21 cellular contexts compared by ENCODE assay signal in the genomic region with DNA sequence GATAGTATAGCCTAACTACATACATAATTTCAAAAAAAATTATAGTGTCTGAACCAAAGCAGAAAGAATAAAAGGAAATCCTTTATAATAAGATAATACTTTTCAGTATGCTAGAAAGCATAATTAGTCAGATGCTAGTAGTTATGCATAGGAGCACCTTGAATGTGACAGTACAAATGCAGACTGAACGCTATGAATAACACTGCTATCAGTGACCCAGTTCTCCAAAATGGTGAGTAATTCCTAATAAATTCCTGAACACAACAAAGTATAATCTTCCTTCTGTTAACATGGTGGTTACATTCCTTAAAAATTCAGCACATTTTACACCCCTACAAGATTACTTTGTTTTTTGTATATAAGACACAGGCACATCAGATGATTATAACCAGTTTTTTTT. TPM values are rescaled to one million over a fixed set of nuclear protein-coding genes. Genes with fewer than 3 reads are reported as not detected.
DNase-seq lines count a peak whose midpoint lies in the region; ATAC-seq, FAIRE-seq and TF ChIP-seq lines count a peak whose summit lies in the region.
"Had no signal": no experiment of that assay in that cellular context is flagged by ENCODE, and none has a peak within 500 bp of the region (broad histone marks: within the 10 kb centered on the region; RNA-seq: fewer than 3 reads in every experiment).

No MANE protein-coding gene starts in this region.

- peak overlapping the region; percentile 98; the same call in 1 of the 2 replicates for H2AFZ ChIP-seq in MM.1S (ENCODE audit: low read length)
- 0 out of 2 replicates have a peak overlapping the region, but pooled peaks have one; percentile 98 for H2AFZ ChIP-seq in K562 (ENCODE audit: low read depth, low read length)

- in situ Hi-C loops in K562 (cut with MboI): no loop called here

- no peaks in the 10 kb centered on the region for H3K27me3 ChIP-seq in left ventricle myocardium inferior (ENCODE audit: low read depth)
- H3K27me3 ChIP-seq in MM.1S (replicated peaks; ENCODE audit: insufficient read depth, low read length): no peaks in the 10 kb centered on the region
- no peaks in the 10 kb centered on the region for H3K27me3 ChIP-seq in K562 (ENCODE audit: control insufficient read depth in 2 of 2, insufficient read depth in 2 of 2, low read length in 2 of 2)
- H3K27me3 ChIP-seq: sigmoid colon, upper lobe of right lung had no signal

- no peak for FAIRE-seq in K562 (lab: Jason Lieb, UNC)
- FAIRE-seq: endometrium had no signal

- H3K4me3 Mint-ChIP-seq in type B pancreatic cell: peak overlapping the region; percentile 77

- H3K4me2 ChIP-seq in MM.1S (ENCODE audit: low read depth, low read length): no peak overlapping the region; the same call in 1 of the 2 replicates
- H3K4me2 ChIP-seq in K562 (ENCODE audit: insufficient read depth, low read length): no peak overlapping the region

- H3K27me3 Mint-ChIP-seq in type B pancreatic cell: no peaks in the 10 kb centered on the region

- no TSS peak for BruUV-seq in K562 (replicated peaks; lab: Mats Ljungman, UMichigan)

- H3K27ac ChIP-seq in left ventricle myocardium inferior (replicated peaks) (peak overlapping the region; percentile 90), MM.1S (ENCODE audit: low read length) (no peak overlapping the region), K562 (ENCODE audit: extremely low read depth, low read depth, low read length) (no peak overlapping the region)

- POLR2A ChIA-PET in K562 (lab: Yijun Ruan, JAX): no interaction called here

- H3K9me2 ChIP-seq in MM.1S (replicated peaks; ENCODE audit: insufficient read depth, low read length): no peaks in the 10 kb centered on the region

- H3F3A ChIP-seq in MM.1S (ENCODE audit: insufficient read depth, low read length): no peaks in the 10 kb centered on the region

- CTCF ChIA-PET in K562 (lab: Yijun Ruan, JAX; ENCODE audit: low intra/inter-chr PET ratio): interaction anchor here (0.6 kb wide), 1 partner anchor 122 kb away, joined by 3 read pairs; no protein-coding TSS in a partner anchor

- peaks cover 10% of the 10 kb centered on the region for H3K36me3 ChIP-seq in left ventricle myocardium inferior
- peaks cover 8% of the 10 kb centered on the region; the same call in 1 of the 2 replicates for H3K36me3 ChIP-seq in MM.1S (replicated peaks; ENCODE audit: insufficient read depth, low read length)
- peaks cover 22% of the 10 kb centered on the region for H3K36me3 ChIP-seq in K562 (ENCODE audit: control insufficient read depth, insufficient read depth, low read length)

- no peak overlapping the region for H3K4me3 ChIP-seq in left ventricle myocardium inferior
- no peak overlapping the region for H3K4me3 ChIP-seq in MM.1S (ENCODE audit: low read length)
- H3K4me3 ChIP-seq in K562: no peak overlapping the region

- peaks cover 4% of the 10 kb centered on the region for H3K36me3 Mint-ChIP-seq in type B pancreatic cell

- TF ChIP-seq EP300 in K562 (IDR thresholded peaks at IDR 0.05; ENCODE audit: low read length): no peak

- peaks cover 48% of the 10 kb centered on the region for H3K79me2 ChIP-seq in MM.1S (ENCODE audit: low read length)
- H3K79me2 ChIP-seq in K562 (ENCODE audit: control insufficient read depth, insufficient read depth, low read length): peaks cover 36% of the 10 kb centered on the region

- H3K4me1 ChIP-seq in left ventricle myocardium inferior (peaks cover 64% of the 10 kb centered on the region), MM.1S (ENCODE audit: low read length) (peaks cover 23% of the 10 kb centered on the region), K562 (replicated peaks in 1 of 2; ENCODE audit: control insufficient read depth in 2 of 2, insufficient read depth in 2 of 2, low read length in 2 of 2) (peaks cover 28 to 46% of the 10 kb centered on the region in 2 experiments; a peak in 4 of 5 replicates)

- H3K4me1 Mint-ChIP-seq in type B pancreatic cell (ENCODE audit: unreplicated experiment): peaks cover 43% of the 10 kb centered on the region

- H3K27ac Mint-ChIP-seq in type B pancreatic cell: peak overlapping the region; percentile 50

- TF ChIP-seq CTCF in left ventricle myocardium inferior (IDR thresholded peaks at IDR 0.05; ENCODE audit: borderline replicate concordance) (no peak), MM.1S (IDR thresholded peaks at IDR 0.05; ENCODE audit: low read length) (no peak), K562 (IDR thresholded peaks at IDR 0.05 in 2 of 3, conservative IDR thresholded peaks at IDR 0.05 in 1 of 3; ENCODE audit: insufficient read depth in 2 of 3, low read depth in 1 of 3, low read length in 3 of 3) (no peak), type B pancreatic cell (conservative IDR thresholded peaks at IDR 0.05) (no peak)

- intact Hi-C loops in left ventricle myocardium inferior (cut with micrococcal nuclease) (no loop called here), Right ventricle myocardium superior (cut with DNase I) (no loop called here), K562 (cut with micrococcal nuclease) (loop anchor here (5.0 kb wide), 1 partner anchor 224 kb away; no protein-coding TSS in a partner anchor)

- no peaks in the 10 kb centered on the region for H4K20me1 ChIP-seq in MM.1S (ENCODE audit: insufficient read depth, low read length)
- H4K20me1 ChIP-seq in K562 (replicated peaks; ENCODE audit: control insufficient read depth, insufficient read depth, low read length): peaks cover 14% of the 10 kb centered on the region

- no peaks in the 10 kb centered on the region for H3K9me3 Mint-ChIP-seq in type B pancreatic cell

- no peak for TF ChIP-seq RAD21 in K562 (CRISPR knock-in tag; conservative IDR thresholded peaks at IDR 0.05 in 1 of 2, IDR thresholded peaks at IDR 0.05 in 1 of 2)

- peaks cover 6% of the 10 kb centered on the region for H3K9me1 ChIP-seq in K562 (ENCODE audit: control insufficient read depth, insufficient read depth, low read length)

- H3K9ac ChIP-seq in MM.1S (ENCODE audit: low read length) (no peak overlapping the region), K562 (ENCODE audit: insufficient read depth in 1 of 2, low read depth in 2 of 2, low read length in 2 of 2) (no peak overlapping the region)

- WGBS in K562 (ENCODE audit: insufficient coverage, low coverage, missing lambda C conversion rate): 33% methylated on average over 1 of the region's 1 CpG

- no peak for ATAC-seq in Right ventricle myocardium superior (ENCODE audit: poor library complexity)
- ATAC-seq in K562: no peak
- ATAC-seq in HG02610 (IDR thresholded peaks at IDR 0.05; ENCODE audit: unreplicated experiment): no peak
- ATAC-seq: upper lobe of right lung had no signal

- no peak for DNase-seq in left ventricle myocardium inferior
- DNase-seq in Right ventricle myocardium superior: no peak
- no peak for DNase-seq in MM.1S
- no peak for DNase-seq in K562 (ENCODE audit: extremely low read depth in 1 of 4, low spot score in 3 of 4)
- DNase-seq in type B pancreatic cell (ENCODE audit: extremely low spot score, unreplicated experiment): no peak
- no peak for DNase-seq in NCI-H187 treated with DMSO at 0.1 percent for 48 hours (lab: John Stamatoyannopoulos, UW)
- no peak for DNase-seq in effector CD4-positive, alpha-beta T cell
- DNase-seq: activated gamma-delta T cell treated with Interleukin-2 at 50 U/mL for 16 hours; central memory CD4-positive, alpha-beta T cell; DMS153; GOT3; NCI-H2081; sigmoid colon; upper lobe of right lung had no signal

- H3K9me3 ChIP-seq in left ventricle myocardium inferior (replicated peaks) (no peaks in the 10 kb centered on the region), MM.1S (replicated peaks; ENCODE audit: insufficient read depth, low read length) (no peaks in the 10 kb centered on the region), K562 (replicated peaks; ENCODE audit: control insufficient read depth, insufficient read depth, low read depth, low read length) (no peaks in the 10 kb centered on the region)
- H3K9me3 ChIP-seq: sigmoid colon, upper lobe of right lung had no signal

- no peak for TF ChIP-seq POLR2A in K562 (conservative IDR thresholded peaks at IDR 0.05)

RNA-seq across cellular contexts. Expression of a gene that starts 1.2 kb away (rescaled TPM):
- 17.3 TPM for total RNA-seq in left ventricle myocardium inferior
- 10.5 TPM for total RNA-seq in Right ventricle myocardium superior
- total RNA-seq in K562 (2011; cell fraction: chromatin; rRNA removed; ENCODE audit: low replicate concordance): 109 and 238 TPM in 2 replicates
- 182 and 210 TPM in 2 replicates for total RNA-seq in K562 (2011; cell fraction: nucleolus; rRNA removed)
- total RNA-seq in K562 (2011; cell fraction: nucleoplasm; rRNA removed): 98.1 and 129 TPM in 2 replicates
- total RNA-seq in K562 (2014; rRNA removed): 18.8 and 21.4 TPM in 2 replicates
- total RNA-seq in K562 (2014; rRNA removed; fragmentation: Illumina TruSeq; extraction: Trizol): 6.1 and 7.1 TPM in 2 replicates
- 12.0 and 13.1 TPM in 2 replicates for total RNA-seq in K562 (2015; rRNA removed; fragmentation: Illumina TruSeq; extraction: Trizol)
- 29.7 and 32.8 TPM in 2 replicates for total RNA-seq in K562 (2021)
- polyA plus RNA-seq in K562 (2011; rRNA removed): 10.5 and 14.3 TPM in 2 replicates
- polyA plus RNA-seq in K562 (2011; cell fraction: cytosol; rRNA removed): 10.5 and 18.5 TPM in 2 replicates
- 112 and 142 TPM in 2 replicates for polyA plus RNA-seq in K562 (2011; cell fraction: nucleus; rRNA removed)
- polyA plus RNA-seq in K562 (2012): 13.7 and 35.4 TPM in 2 replicates
- 8.4 and 10.8 TPM in 2 replicates for polyA plus RNA-seq in K562 (2014; fragmentation: Illumina TruSeq; extraction: Trizol)
- polyA plus RNA-seq in K562 (2014; fragmentation: Nextera tagmentation; extraction: Ambion mirVana): under 1 TPM; 0.08 to 0.24 TPM
- polyA plus RNA-seq in K562 (2014; rRNA removed): 17.8 and 18.3 TPM in 2 replicates
- 16.5 and 17.8 TPM in 2 replicates for polyA minus RNA-seq in K562 (2011; rRNA and poly(A)+ RNA removed)
- 16.9 and 19.6 TPM in 2 replicates for polyA minus RNA-seq in K562 (2011; cell fraction: cytosol; rRNA and poly(A)+ RNA removed)
- polyA minus RNA-seq in K562 (2011; cell fraction: nucleus; rRNA and poly(A)+ RNA removed): 86.3 and 114 TPM in 2 replicates
- 44.4 and 54.7 TPM in 2 replicates for total RNA-seq in type B pancreatic cell (ENCODE audit: low replicate concordance)

RNA-seq across cellular contexts. Expression of a gene that starts 4.1 kb away (rescaled TPM):
- total RNA-seq in left ventricle myocardium inferior: 30.5 TPM
- 23.9 TPM for total RNA-seq in Right ventricle myocardium superior
- 65.4 and 103 TPM in 2 replicates for total RNA-seq in K562 (2011; cell fraction: chromatin; rRNA removed; ENCODE audit: low replicate concordance)
- total RNA-seq in K562 (2011; cell fraction: nucleolus; rRNA removed): 49.7 and 54.7 TPM in 2 replicates
- total RNA-seq in K562 (2011; cell fraction: nucleoplasm; rRNA removed): 43.1 and 48.4 TPM in 2 replicates
- total RNA-seq in K562 (2014; rRNA removed): 117 and 145 TPM in 2 replicates
- 79.5 and 110 TPM in 2 replicates for total RNA-seq in K562 (2014; rRNA removed; fragmentation: Illumina TruSeq; extraction: Trizol)
- total RNA-seq in K562 (2015; rRNA removed; fragmentation: Illumina TruSeq; extraction: Trizol): 113 TPM in 2 replicates
- total RNA-seq in K562 (2021): 122 and 129 TPM in 2 replicates
- 43.1 and 62.1 TPM in 2 replicates for polyA plus RNA-seq in K562 (2011; rRNA removed)
- 54.5 and 89.8 TPM in 2 replicates for polyA plus RNA-seq in K562 (2011; cell fraction: cytosol; rRNA removed)
- 36.6 and 65.1 TPM in 2 replicates for polyA plus RNA-seq in K562 (2011; cell fraction: nucleus; rRNA removed)
- polyA plus RNA-seq in K562 (2012): 64.0 and 75.1 TPM in 2 replicates
- 165 and 177 TPM in 2 replicates for polyA plus RNA-seq in K562 (2014; fragmentation: Illumina TruSeq; extraction: Trizol)
- polyA plus RNA-seq in K562 (2014; fragmentation: Nextera tagmentation; extraction: Ambion mirVana): 100 to 1,000 TPM; 103 to 224 TPM
- 88.2 and 97.5 TPM in 2 replicates for polyA plus RNA-seq in K562 (2014; rRNA removed)
- 49.7 and 116 TPM in 2 replicates for polyA minus RNA-seq in K562 (2011; rRNA and poly(A)+ RNA removed)
- polyA minus RNA-seq in K562 (2011; cell fraction: cytosol; rRNA and poly(A)+ RNA removed): 23.5 and 52.3 TPM in 2 replicates
- 17.1 and 26.5 TPM in 2 replicates for polyA minus RNA-seq in K562 (2011; cell fraction: nucleus; rRNA and poly(A)+ RNA removed)
- total RNA-seq in type B pancreatic cell (ENCODE audit: low replicate concordance): 35.9 and 46.5 TPM in 2 replicates

RNA-seq across cellular contexts. Expression of a gene that starts 17.4 kb away (rescaled TPM):
- total RNA-seq in left ventricle myocardium inferior (104 TPM), Right ventricle myocardium superior (131 TPM), K562 (2014; rRNA removed) (2.2 and 2.9 TPM in 2 replicates), K562 (2014; rRNA removed; fragmentation: Illumina TruSeq; extraction: Trizol) (1.2 and 1.3 TPM in 2 replicates), K562 (2015; rRNA removed; fragmentation: Illumina TruSeq; extraction: Trizol) (1.5 and 1.8 TPM in 2 replicates), K562 (2021) (2.3 and 3.6 TPM in 2 replicates), type B pancreatic cell (ENCODE audit: low replicate concordance) (20.0 and 58.4 TPM in 2 replicates)
- total RNA-seq in K562 (2011; cell fraction: chromatin; rRNA removed; ENCODE audit: low replicate concordance): 10.6 and 29.3 TPM in 2 replicates
- 11.1 and 13.0 TPM in 2 replicates for total RNA-seq in K562 (2011; cell fraction: nucleolus; rRNA removed)
- 9.4 and 19.5 TPM in 2 replicates for total RNA-seq in K562 (2011; cell fraction: nucleoplasm; rRNA removed)
- polyA plus RNA-seq in K562 (2011; rRNA removed) (2.7 and 4.6 TPM in 2 replicates), K562 (2014; fragmentation: Illumina TruSeq; extraction: Trizol) (1.9 and 2.6 TPM in 2 replicates), K562 (2014; fragmentation: Nextera tagmentation; extraction: Ambion mirVana) (under 1 TPM; 0.43 to 0.46 TPM), K562 (2014; rRNA removed) (2.6 and 3.0 TPM in 2 replicates)
- 3.2 and 4.4 TPM in 2 replicates for polyA plus RNA-seq in K562 (2011; cell fraction: cytosol; rRNA removed)
- 26.3 and 28.4 TPM in 2 replicates for polyA plus RNA-seq in K562 (2011; cell fraction: nucleus; rRNA removed)
- 6.9 and 15.2 TPM in 2 replicates for polyA plus RNA-seq in K562 (2012)
- 1.2 and 1.3 TPM in 2 replicates for polyA minus RNA-seq in K562 (2011; rRNA and poly(A)+ RNA removed)
- 1.9 and 2.6 TPM in 2 replicates for polyA minus RNA-seq in K562 (2011; cell fraction: cytosol; rRNA and poly(A)+ RNA removed)
- polyA minus RNA-seq in K562 (2011; cell fraction: nucleus; rRNA and poly(A)+ RNA removed): 3.0 and 3.2 TPM in 2 replicates

RNA-seq across cellular contexts. Expression of a gene that starts 20.8 kb away (rescaled TPM):
- total RNA-seq in left ventricle myocardium inferior (not detected), Right ventricle myocardium superior (not detected), K562 (2014; rRNA removed) (not detected in 2 replicates), K562 (2014; rRNA removed; fragmentation: Illumina TruSeq; extraction: Trizol) (not detected in 2 replicates), K562 (2015; rRNA removed; fragmentation: Illumina TruSeq; extraction: Trizol) (not detected in 2 replicates), K562 (2021) (not detected in 2 replicates), type B pancreatic cell (ENCODE audit: low replicate concordance) (not detected in 2 replicates)
- total RNA-seq in K562 (2011; cell fraction: chromatin; rRNA removed; ENCODE audit: low replicate concordance): 1.00 TPM in 1 of 2 replicates, not detected in the other
- total RNA-seq in K562 (2011; cell fraction: nucleolus; rRNA removed): 1.6 and 4.0 TPM in 2 replicates
- 1.2 TPM in 1 of 2 replicates, not detected in the other for total RNA-seq in K562 (2011; cell fraction: nucleoplasm; rRNA removed)
- polyA plus RNA-seq in K562 (2011; rRNA removed) (not detected in 2 replicates), K562 (2014; fragmentation: Illumina TruSeq; extraction: Trizol) (not detected in 2 replicates), K562 (2014; fragmentation: Nextera tagmentation; extraction: Ambion mirVana) (not detected), K562 (2014; rRNA removed) (not detected in 2 replicates)
- not detected in 2 replicates for polyA plus RNA-seq in K562 (2011; cell fraction: cytosol; rRNA removed)
- polyA plus RNA-seq in K562 (2011; cell fraction: nucleus; rRNA removed): 0.53 TPM in 1 of 2 replicates, not detected in the other
- polyA plus RNA-seq in K562 (2012): not detected in 2 replicates
- polyA minus RNA-seq in K562 (2011; rRNA and poly(A)+ RNA removed): not detected in 2 replicates
- not detected in 2 replicates for polyA minus RNA-seq in K562 (2011; cell fraction: cytosol; rRNA and poly(A)+ RNA removed)
- polyA minus RNA-seq in K562 (2011; cell fraction: nucleus; rRNA and poly(A)+ RNA removed): not detected in 2 replicates
- total RNA-seq: fibroblast of villous mesenchyme, HT-29, liver, RPMI7951, sigmoid colon, upper lobe of right lung had no signal
- polyA plus RNA-seq: liver, sigmoid colon had no signal

RNA-seq across cellular contexts. Expression of a gene that starts 44.0 kb away (rescaled TPM):
- 35.4 TPM for total RNA-seq in left ventricle myocardium inferior
- 42.6 TPM for total RNA-seq in Right ventricle myocardium superior
- total RNA-seq in K562 (2011; cell fraction: chromatin; rRNA removed; ENCODE audit: low replicate concordance): not detected in 2 replicates
- total RNA-seq in K562 (2011; cell fraction: nucleolus; rRNA removed): not detected in 2 replicates
- total RNA-seq in K562 (2011; cell fraction: nucleoplasm; rRNA removed): not detected in 2 replicates
- not detected in 2 replicates for total RNA-seq in K562 (2014; rRNA removed)
- not detected in 2 replicates for total RNA-seq in K562 (2014; rRNA removed; fragmentation: Illumina TruSeq; extraction: Trizol)
- not detected in 2 replicates for total RNA-seq in K562 (2015; rRNA removed; fragmentation: Illumina TruSeq; extraction: Trizol)
- total RNA-seq in K562 (2021): not detected in 2 replicates
- polyA plus RNA-seq in K562 (2011; rRNA removed): not detected in 2 replicates
- not detected in 2 replicates for polyA plus RNA-seq in K562 (2011; cell fraction: cytosol; rRNA removed)
- polyA plus RNA-seq in K562 (2011; cell fraction: nucleus; rRNA removed): not detected in 2 replicates
- polyA plus RNA-seq in K562 (2012): not detected in 2 replicates
- polyA plus RNA-seq in K562 (2014; fragmentation: Illumina TruSeq; extraction: Trizol): not detected in 2 replicates
- not detected for polyA plus RNA-seq in K562 (2014; fragmentation: Nextera tagmentation; extraction: Ambion mirVana)
- polyA plus RNA-seq in K562 (2014; rRNA removed): not detected in 2 replicates
- polyA minus RNA-seq in K562 (2011; rRNA and poly(A)+ RNA removed): not detected in 2 replicates
- polyA minus RNA-seq in K562 (2011; cell fraction: cytosol; rRNA and poly(A)+ RNA removed): not detected in 2 replicates
- not detected in 2 replicates for polyA minus RNA-seq in K562 (2011; cell fraction: nucleus; rRNA and poly(A)+ RNA removed)
- not detected in 2 replicates for total RNA-seq in type B pancreatic cell (ENCODE audit: low replicate concordance)
- total RNA-seq: fibroblast of villous mesenchyme; HT-29; liver; RPMI7951; sigmoid colon; T-helper 1 cell treated with Interleukin-12 subunit alpha and Interleukin-12 subunit beta and Interleukin-4 antibody, amounts not matched to agents 30 ng/mL and 1 ng/mL, for 36 hours; upper lobe of right lung had no signal
- polyA plus RNA-seq: liver, sigmoid colon had no signal
